ENCODE assay signal across 10 cellular contexts in the genomic region with DNA sequence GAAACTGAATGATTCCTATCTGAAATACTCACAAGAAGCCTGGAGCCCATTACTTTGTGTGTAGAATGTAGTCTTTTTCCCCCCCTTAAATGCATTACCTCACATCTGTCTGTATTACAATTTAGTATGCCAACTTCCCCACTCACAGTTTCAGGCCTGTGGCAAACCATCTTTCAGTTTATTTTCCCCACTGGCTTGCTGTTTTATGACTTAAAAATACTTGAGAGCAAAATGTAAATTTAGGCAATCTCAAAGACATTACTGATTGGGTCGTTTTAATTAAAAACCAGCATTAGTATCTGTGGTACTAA. TPM values are rescaled to one million over a fixed set of nuclear protein-coding genes. Genes with fewer than 3 reads are reported as not detected.
DNase-seq lines count a peak whose midpoint lies in the region; ATAC-seq and TF ChIP-seq lines count a peak whose summit lies in the region.
"Had no signal": no experiment of that assay in that cellular context is flagged by ENCODE, and none has a peak within 500 bp of the region (broad histone marks: within the 10 kb centered on the region; RNA-seq: fewer than 3 reads in every experiment).

No MANE protein-coding gene starts in this region.

- peaks cover 14% of the 10 kb centered on the region for H3K36me3 Mint-ChIP-seq in activated naive CD4-positive, alpha-beta T cell treated with anti-CD3 and anti-CD28 coated beads, Interleukin-2, amount 10 ng/mL, durations not matched to agents 7 days and 5 days

- H3K27ac ChIP-seq in upper lobe of right lung: no peak overlapping the region
- H3K27ac ChIP-seq: BLaER1 treated with 17β-estradiol and CSF1 and Interleukin-3, amounts not matched to agents 10 nM and 100 nM had no signal

- H3K27ac Mint-ChIP-seq in activated naive CD4-positive, alpha-beta T cell treated with anti-CD3 and anti-CD28 coated beads, Interleukin-2, amount 10 ng/mL, durations not matched to agents 7 days and 5 days: peak overlapping the region; percentile 100

- intact Hi-C loops in upper lobe of right lung (cut with DNase I): no loop called here

- peak overlapping the region; percentile 62 for H3K4me3 Mint-ChIP-seq in activated naive CD4-positive, alpha-beta T cell treated with anti-CD3 and anti-CD28 coated beads, Interleukin-2, amount 10 ng/mL, durations not matched to agents 7 days and 5 days

- POLR2A ChIA-PET in HEK293T (lab: Yijun Ruan, JAX): no interaction called here

- no peak for DNase-seq in activated naive CD4-positive, alpha-beta T cell treated with anti-CD3 and anti-CD28 coated beads, Interleukin-2, amount 10 ng/mL, durations not matched to agents 7 days and 5 days
- DNase-seq in activated naive CD4-positive, alpha-beta T cell (lab: John Stamatoyannopoulos, UW): no peak
- DNase-seq in fibroblast of peridontal ligament (ENCODE audit: extremely low read depth) (peak; percentile 48), upper lobe of right lung (no peak), HT-29 (ENCODE audit: low spot score) (no peak), HEK293T (ENCODE audit: extremely low spot score) (no peak)
- DNase-seq: NCI-H2107 had no signal

- no peaks in the 10 kb centered on the region for H3K36me3 ChIP-seq in upper lobe of right lung

- CTCF ChIA-PET in activated naive CD4-positive, alpha-beta T cell treated with anti-CD3 and anti-CD28 coated beads, Interleukin-2, amount 10 ng/mL, durations not matched to agents 7 days and 5 days (lab: Charles Lee): no interaction called here
- CTCF ChIA-PET in HEK293T (lab: Yijun Ruan, JAX): no interaction called here

- H3K27me3 Mint-ChIP-seq in activated naive CD4-positive, alpha-beta T cell treated with anti-CD3 and anti-CD28 coated beads, Interleukin-2, amount 10 ng/mL, durations not matched to agents 7 days and 5 days: no peaks in the 10 kb centered on the region

- TF ChIP-seq CTCF in upper lobe of right lung (IDR thresholded peaks at IDR 0.05): no peak

- no peaks in the 10 kb centered on the region for H3K27me3 ChIP-seq in upper lobe of right lung
- H3K27me3 ChIP-seq: BLaER1 treated with 17β-estradiol and CSF1 and Interleukin-3, amounts not matched to agents 10 nM and 100 nM had no signal

- peaks cover 45% of the 10 kb centered on the region for H3K4me1 ChIP-seq in upper lobe of right lung

- H3K4me1 Mint-ChIP-seq in activated naive CD4-positive, alpha-beta T cell treated with anti-CD3 and anti-CD28 coated beads, Interleukin-2, amount 10 ng/mL, durations not matched to agents 7 days and 5 days: peaks cover 86% of the 10 kb centered on the region

- H3K9me3 Mint-ChIP-seq in activated naive CD4-positive, alpha-beta T cell treated with anti-CD3 and anti-CD28 coated beads, Interleukin-2, amount 10 ng/mL, durations not matched to agents 7 days and 5 days: no peaks in the 10 kb centered on the region

- ATAC-seq in SK-N-SH treated with all-trans-retinoic acid at 6 μM for 48 hours: peak; percentile 74
- peak; percentile 41 for ATAC-seq in upper lobe of right lung
- no peak for ATAC-seq in HG03025 (IDR thresholded peaks at IDR 0.05; ENCODE audit: low FRiP score, unreplicated experiment)

- no peak overlapping the region for H3K4me3 ChIP-seq in upper lobe of right lung
- H3K4me3 ChIP-seq: BLaER1 treated with 17β-estradiol and CSF1 and Interleukin-3, amounts not matched to agents 10 nM and 100 nM had no signal

- H3K9me3 ChIP-seq in upper lobe of right lung: no peaks in the 10 kb centered on the region

TF ChIP-seq in SK-N-SH treated with all-trans-retinoic acid at 6 μM for 48 hours, 23 proteins besides CTCF, POLR2A, EP300 and RAD21 (continues in another document):
- TF ChIP-seq, protein P1, sequence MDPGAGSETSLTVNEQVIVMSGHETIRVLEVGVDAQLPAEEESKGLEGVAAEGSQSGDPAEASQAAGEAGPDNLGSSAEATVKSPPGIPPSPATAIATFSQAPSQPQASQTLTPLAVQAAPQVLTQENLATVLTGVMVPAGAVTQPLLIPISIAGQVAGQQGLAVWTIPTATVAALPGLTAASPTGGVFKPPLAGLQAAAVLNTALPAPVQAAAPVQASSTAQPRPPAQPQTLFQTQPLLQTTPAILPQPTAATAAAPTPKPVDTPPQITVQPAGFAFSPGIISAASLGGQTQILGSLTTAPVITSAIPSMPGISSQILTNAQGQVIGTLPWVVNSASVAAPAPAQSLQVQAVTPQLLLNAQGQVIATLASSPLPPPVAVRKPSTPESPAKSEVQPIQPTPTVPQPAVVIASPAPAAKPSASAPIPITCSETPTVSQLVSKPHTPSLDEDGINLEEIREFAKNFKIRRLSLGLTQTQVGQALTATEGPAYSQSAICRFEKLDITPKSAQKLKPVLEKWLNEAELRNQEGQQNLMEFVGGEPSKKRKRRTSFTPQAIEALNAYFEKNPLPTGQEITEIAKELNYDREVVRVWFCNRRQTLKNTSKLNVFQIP (CRISPR knock-in tag; IDR thresholded peaks at IDR 0.05; ENCODE audit: borderline replicate concordance, low read depth): no peak
- TF ChIP-seq OSR1 (CRISPR knock-in tag; IDR thresholded peaks at IDR 0.05) (no peak), ISL1 (CRISPR knock-in tag; IDR thresholded peaks at IDR 0.05) (no peak; the same call in 1 of the 2 replicates), ZNF70 (CRISPR knock-in tag; IDR thresholded peaks at IDR 0.05) (no peak), PPARA (CRISPR knock-in tag; IDR thresholded peaks at IDR 0.05; ENCODE audit: borderline replicate concordance) (no peak), ARNTL (CRISPR knock-in tag; IDR thresholded peaks at IDR 0.05; ENCODE audit: borderline replicate concordance, low read depth) (no peak), TOX (CRISPR knock-in tag; IDR thresholded peaks at IDR 0.05; ENCODE audit: borderline replicate concordance) (no peak), ZFP30 (CRISPR knock-in tag; IDR thresholded peaks at IDR 0.05) (no peak)
- TF ChIP-seq, protein P2, sequence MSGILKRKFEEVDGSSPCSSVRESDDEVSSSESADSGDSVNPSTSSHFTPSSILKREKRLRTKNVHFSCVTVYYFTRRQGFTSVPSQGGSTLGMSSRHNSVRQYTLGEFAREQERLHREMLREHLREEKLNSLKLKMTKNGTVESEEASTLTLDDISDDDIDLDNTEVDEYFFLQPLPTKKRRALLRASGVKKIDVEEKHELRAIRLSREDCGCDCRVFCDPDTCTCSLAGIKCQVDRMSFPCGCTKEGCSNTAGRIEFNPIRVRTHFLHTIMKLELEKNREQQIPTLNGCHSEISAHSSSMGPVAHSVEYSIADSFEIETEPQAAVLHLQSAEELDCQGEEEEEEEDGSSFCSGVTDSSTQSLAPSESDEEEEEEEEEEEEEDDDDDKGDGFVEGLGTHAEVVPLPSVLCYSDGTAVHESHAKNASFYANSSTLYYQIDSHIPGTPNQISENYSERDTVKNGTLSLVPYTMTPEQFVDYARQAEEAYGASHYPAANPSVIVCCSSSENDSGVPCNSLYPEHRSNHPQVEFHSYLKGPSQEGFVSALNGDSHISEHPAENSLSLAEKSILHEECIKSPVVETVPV (CRISPR knock-in tag; IDR thresholded peaks at IDR 0.05): no peak

TF ChIP-seq in HEK293T, 16 proteins besides CTCF, POLR2A, EP300 and RAD21:
- TF ChIP-seq ZNF384 (IDR thresholded peaks at IDR 0.05) (no peak), FOXA1 (IDR thresholded peaks at IDR 0.05) (no peak), FOXK2 (IDR thresholded peaks at IDR 0.05) (no peak), TARDBP (IDR thresholded peaks at IDR 0.05) (no peak), FOXM1 (IDR thresholded peaks at IDR 0.05; ENCODE audit: borderline replicate concordance) (no peak), HDGF (IDR thresholded peaks at IDR 0.05; ENCODE audit: borderline replicate concordance) (no peak), SUZ12 (IDR thresholded peaks at IDR 0.05) (no peak), CTBP1 (IDR thresholded peaks at IDR 0.05; ENCODE audit: borderline replicate concordance) (no peak), ARNT (IDR thresholded peaks at IDR 0.05) (no peak), BHLHE40 (IDR thresholded peaks at IDR 0.05; ENCODE audit: borderline replicate concordance) (no peak), LEF1 (IDR thresholded peaks at IDR 0.05; ENCODE audit: borderline replicate concordance) (no peak), ELF4 (IDR thresholded peaks at IDR 0.05) (no peak), SP1 (IDR thresholded peaks at IDR 0.05) (no peak), NFRKB (IDR thresholded peaks at IDR 0.05) (no peak), L3MBTL2 (conservative IDR thresholded peaks at IDR 0.05) (no peak)
- TF ChIP-seq, protein P3, sequence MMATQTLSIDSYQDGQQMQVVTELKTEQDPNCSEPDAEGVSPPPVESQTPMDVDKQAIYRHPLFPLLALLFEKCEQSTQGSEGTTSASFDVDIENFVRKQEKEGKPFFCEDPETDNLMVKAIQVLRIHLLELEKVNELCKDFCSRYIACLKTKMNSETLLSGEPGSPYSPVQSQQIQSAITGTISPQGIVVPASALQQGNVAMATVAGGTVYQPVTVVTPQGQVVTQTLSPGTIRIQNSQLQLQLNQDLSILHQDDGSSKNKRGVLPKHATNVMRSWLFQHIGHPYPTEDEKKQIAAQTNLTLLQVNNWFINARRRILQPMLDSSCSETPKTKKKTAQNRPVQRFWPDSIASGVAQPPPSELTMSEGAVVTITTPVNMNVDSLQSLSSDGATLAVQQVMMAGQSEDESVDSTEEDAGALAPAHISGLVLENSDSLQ (IDR thresholded peaks at IDR 0.05): no peak

RNA-seq across cellular contexts. Expression of a gene that starts 30.4 kb away (rescaled TPM):
- total RNA-seq in upper lobe of right lung: 61.2 TPM
- 5.0 and 9.7 TPM in 2 replicates for total RNA-seq in HT-29 (2014; rRNA removed; shearing (Covaris generic))
